Comparison of ENCODE assay signal across 3 cellular contexts in the genomic region with DNA sequence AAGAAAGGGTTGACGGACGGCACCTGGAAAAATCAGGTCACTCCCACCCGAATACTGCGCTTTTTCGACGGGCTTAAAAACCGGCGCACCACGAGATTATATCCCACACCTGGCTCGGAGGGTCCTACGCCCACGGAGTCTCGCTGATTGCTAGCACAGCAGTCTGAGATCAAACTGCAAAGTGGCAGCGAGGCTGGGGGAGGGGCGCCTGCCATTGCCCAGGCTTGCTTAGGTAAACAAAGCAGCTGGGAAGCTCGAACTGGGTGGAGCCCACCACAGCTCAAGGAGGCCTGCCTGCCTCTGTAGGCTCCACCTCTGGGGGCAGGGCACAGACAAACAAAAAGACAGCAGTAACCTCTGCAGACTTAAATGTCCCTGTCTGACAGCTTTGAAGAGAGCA. TPM values are rescaled to one million over a fixed set of nuclear protein-coding genes. Genes with fewer than 3 reads are reported as not detected.
"Had no signal": no experiment of that assay in that cellular context is flagged by ENCODE, and none has a peak within 500 bp of the region (broad histone marks: within the 10 kb centered on the region; RNA-seq: fewer than 3 reads in every experiment).

No MANE protein-coding gene starts in this region.

RNA-seq across cellular contexts. Expression of a gene that starts 42.7 kb away (rescaled TPM):
- total RNA-seq: activated CD4-positive, alpha-beta T cell treated with anti-CD3 and anti-CD28 coated beads, Interleukin-2, amount 10 ng/mL, durations not matched to agents 7 days and 5 days; activated CD8-positive, alpha-beta T cell treated with anti-CD3 and anti-CD28 coated beads, Interleukin-2, amount 10 ng/mL, durations not matched to agents 7 days and 5 days; activated naive CD8-positive, alpha-beta T cell treated with anti-CD3 and anti-CD28 coated beads, Interleukin-2, amount 10 ng/mL, durations not matched to agents 7 days and 5 days had no signal
